ENCODE assay signal across 19 cellular contexts in the genomic region with DNA sequence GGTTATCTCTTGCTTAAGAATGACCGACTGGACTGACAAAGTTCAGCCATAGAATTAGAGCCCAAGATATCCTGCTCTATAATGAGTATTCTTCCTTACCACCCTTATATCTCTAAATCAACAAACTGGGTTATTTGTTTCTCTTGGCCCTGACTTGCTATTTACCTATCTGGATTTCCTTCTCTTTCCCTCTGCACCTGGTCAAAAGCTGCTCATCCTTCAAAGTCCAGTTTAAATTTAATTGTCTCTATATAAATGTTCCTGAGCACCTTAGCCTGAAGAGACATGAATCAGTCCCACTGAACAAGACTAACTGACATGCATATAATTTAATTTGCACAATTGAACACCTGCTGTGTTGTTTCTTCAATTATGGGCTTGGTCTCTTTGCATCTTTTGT.
DNase-seq lines count a peak whose midpoint lies in the region; ATAC-seq and TF ChIP-seq lines count a peak whose summit lies in the region.
"Had no signal": no experiment of that assay in that cellular context is flagged by ENCODE, and none has a peak within 500 bp of the region (broad histone marks: within the 10 kb centered on the region; RNA-seq: fewer than 3 reads in every experiment).

No MANE protein-coding gene starts in this region.

- POLR2A ChIA-PET in A673 (lab: Charles Lee; ENCODE audit: low non-redundant PET): no interaction called here

- H3K36me3 ChIP-seq in A673 (ENCODE audit: insufficient read depth, low read length, poor library complexity, severe bottlenecking): no peaks in the 10 kb centered on the region
- H3K36me3 ChIP-seq: BE2C had no signal

- intact Hi-C loops in A673 (cut with micrococcal nuclease; ENCODE audit: unreplicated experiment): loop anchor here (5.0 kb wide), 1 partner anchor 427 kb away; no protein-coding TSS in a partner anchor

- H3K4me1 ChIP-seq in A673 (ENCODE audit: insufficient read depth, low read length, poor library complexity, severe bottlenecking): no peaks in the 10 kb centered on the region
- H3K4me1 ChIP-seq: BE2C had no signal

- no peak overlapping the region for H3K4me3 ChIP-seq in A673 (ENCODE audit: low read depth, low read length, poor library complexity, severe bottlenecking)

- CTCF ChIA-PET in A673 (lab: Charles Lee): no interaction called here

- H3K9me3 ChIP-seq in A673 (ENCODE audit: low read depth, low read length, poor library complexity, severe bottlenecking): no peaks in the 10 kb centered on the region
- H3K9me3 ChIP-seq: BE2C had no signal

- TF ChIP-seq CTCF in VCaP (conservative IDR thresholded peaks at IDR 0.05) (no peak), A673 (conservative IDR thresholded peaks at IDR 0.05; ENCODE audit: low read depth, low read length) (no peak)

- ATAC-seq in GM18502 (IDR thresholded peaks at IDR 0.05; ENCODE audit: poor library complexity, unreplicated experiment) (no peak), HG03196 (IDR thresholded peaks at IDR 0.05; ENCODE audit: unreplicated experiment) (no peak)
- ATAC-seq: SK-N-SH treated with all-trans-retinoic acid at 6 μM for 48 hours had no signal

- H3K27ac ChIP-seq in VCaP: peak overlapping the region; percentile 36
- H3K27ac ChIP-seq in A673 (ENCODE audit: low read depth, low read length, poor library complexity, severe bottlenecking): no peak overlapping the region
- H3K27ac ChIP-seq: KMS-11 had no signal

- BruUV-seq in A673 (replicated peaks; lab: Mats Ljungman, UMichigan): no TSS peak

- peak; percentile 15 for DNase-seq in NCI-H2196 (lab: John Stamatoyannopoulos, UW; ENCODE audit: unreplicated experiment)
- DNase-seq in NCI-H2196 treated with DMSO at 0.1 percent for 48 hours (lab: John Stamatoyannopoulos, UW; ENCODE audit: unreplicated experiment): no peak
- DNase-seq in NCI-H1417 treated with DMSO at 0.1 percent for 48 hours (lab: John Stamatoyannopoulos, UW): peak; percentile 14
- DNase-seq in NCI-H69 (lab: John Stamatoyannopoulos, UW): peak; percentile 96
- DNase-seq in A673 (ENCODE audit: low spot score): no peak
- DNase-seq: BE2C; CD4-positive, alpha-beta memory T cell; DMS79; NCI-H1930; NCI-H226; OCI-M1; Right ventricle myocardium superior; T-helper 1 cell; T-helper 9 cell had no signal

- H3K27me3 ChIP-seq in A673 (replicated peaks; ENCODE audit: insufficient read depth, low read depth, low read length, poor library complexity): peaks cover 24% of the 10 kb centered on the region
- H3K27me3 ChIP-seq: BE2C had no signal

Comparison
In these comparisons a context has a peak if more than half of its experiments do, and no peak if none do; other contexts are left out.
1. DNase-seq: peak in NCI-H2196 (single experiment), NCI-H1417 treated with DMSO at 0.1 percent for 48 hours (single experiment) and NCI-H69 (single experiment); none in NCI-H2196 treated with DMSO at 0.1 percent for 48 hours (single experiment) and A673 (single experiment).